Comparison of ENCODE assay signal across 8 cellular contexts in the genomic region with DNA sequence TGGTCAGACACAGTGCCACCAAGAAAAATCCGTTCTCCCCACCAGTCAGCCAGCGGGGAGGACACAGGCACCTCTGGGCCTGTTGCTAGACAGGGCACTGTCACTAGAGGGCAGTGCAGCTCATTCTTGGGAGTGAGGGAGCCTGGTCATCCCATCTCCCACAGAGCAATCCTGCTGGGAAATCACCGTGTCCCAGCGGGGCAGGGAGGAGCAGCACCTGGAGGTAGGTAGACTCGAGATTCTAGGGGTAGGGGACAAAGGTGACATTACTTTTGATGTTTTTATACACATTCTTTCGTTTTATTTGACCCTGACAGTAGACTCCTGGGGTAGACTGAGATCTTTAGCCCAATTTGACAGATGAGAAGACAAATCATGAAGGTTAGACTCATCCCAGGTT. TPM values are rescaled to one million over a fixed set of nuclear protein-coding genes. Genes with fewer than 3 reads are reported as not detected.
DNase-seq lines count a peak whose midpoint lies in the region; ATAC-seq and TF ChIP-seq lines count a peak whose summit lies in the region.

No MANE protein-coding gene starts in this region.

- H3K36me3 ChIP-seq in liver (ENCODE audit: control insufficient read depth in 4 of 4, insufficient read depth in 3 of 4, low read depth in 1 of 4, low read length in 3 of 4): no peaks in the 10 kb centered on the region

- TF ChIP-seq CTCF in GM13976 (IDR thresholded peaks at IDR 0.05; ENCODE audit: borderline replicate concordance, control extremely low read depth, extremely low read depth, insufficient read depth, missing control alignments) (peak; percentile 97), chondrocyte (IDR thresholded peaks at IDR 0.05) (peak; percentile 96), liver (IDR thresholded peaks at IDR 0.05; ENCODE audit: low read depth, low read length, missing input control) (peak; percentile 98)

- peak; percentile 94 to 98 for TF ChIP-seq RAD21 in liver (IDR thresholded peaks at IDR 0.05)

- peak; percentile 77 for ATAC-seq in HG03064 (IDR thresholded peaks at IDR 0.05; ENCODE audit: low read depth, unreplicated experiment)

- no peak overlapping the region for H3K4me3 ChIP-seq in liver (ENCODE audit: low read depth in 1 of 3, low read length in 3 of 3)

- no peaks in the 10 kb centered on the region for H3K4me1 ChIP-seq in liver (ENCODE audit: control insufficient read depth in 4 of 4, insufficient read depth in 4 of 4, low read length in 3 of 4)

- no peak overlapping the region for H3K27ac Mint-ChIP-seq in chondrocyte (ENCODE audit: unreplicated experiment)

- no peak overlapping the region for H3K4me3 Mint-ChIP-seq in chondrocyte (ENCODE audit: unreplicated experiment)

- no peaks in the 10 kb centered on the region for H3K9me3 Mint-ChIP-seq in chondrocyte (ENCODE audit: low read depth)

- no peaks in the 10 kb centered on the region for H3K4me1 Mint-ChIP-seq in chondrocyte (ENCODE audit: low read depth)

- DNase-seq in 8988T: peak; percentile 65
- peak; percentile 76 for DNase-seq in GM13976 (ENCODE audit: low spot score)
- peak; percentile 79 for DNase-seq in NCI-H2196 (lab: John Stamatoyannopoulos, UW; ENCODE audit: unreplicated experiment)
- peak; percentile 58 to 61 for DNase-seq in activated CD4-positive, alpha-beta T cell treated with anti-CD3 and anti-CD28 coated beads for 24 hours (ENCODE audit: low read depth in 2 of 2)
- no peak for DNase-seq in chondrocyte (ENCODE audit: low spot score)
- peak; percentile 43 to 59 (median 53) for DNase-seq in stimulated activated CD4-positive, alpha-beta T cell treated with anti-CD3 and anti-CD28 coated beads, TNF-alpha, amount 100 ng/mL, for 48 hours (ENCODE audit: low read depth in 3 of 3)

- no peaks in the 10 kb centered on the region for H3K27me3 ChIP-seq in liver (ENCODE audit: control insufficient read depth in 4 of 4, insufficient read depth in 4 of 4, low read length in 3 of 4)

- no peak overlapping the region for H3K9ac ChIP-seq in liver (ENCODE audit: low read depth in 1 of 2, low read length in 2 of 2)

- H3K36me3 Mint-ChIP-seq in chondrocyte (ENCODE audit: low read depth): no peaks in the 10 kb centered on the region

- peaks cover 42% of the 10 kb centered on the region for H3K27me3 Mint-ChIP-seq in chondrocyte (ENCODE audit: low read depth)

- no peaks in the 10 kb centered on the region for H3K9me3 ChIP-seq in liver (ENCODE audit: control insufficient read depth in 4 of 4, low read length in 3 of 4)

- no peak overlapping the region for H3K27ac ChIP-seq in liver (ENCODE audit: low read depth in 1 of 2, low read length in 2 of 2)

- in situ Hi-C loops in GM13976 (cut with MboI; ENCODE audit: low sequenced_read_pairs, unreplicated experiment): loop anchor here (10.0 kb wide), 2 partner anchors 48 to 118 kb away; no protein-coding TSS in a partner anchor

- 3% methylated on average over 6 of the region's 6 CpGs for WGBS in liver

TF ChIP-seq in liver, 16 proteins besides CTCF, POLR2A, EP300 and RAD21:
- TF ChIP-seq FOXA1 (IDR thresholded peaks at IDR 0.05): no peak

RNA-seq across cellular contexts. Expression of gene CAMK1G, which starts 6.7 kb away (rescaled TPM):
- total RNA-seq in chondrocyte: not detected in 3 replicates
- under 1 TPM in 1 of 2 donors, not detected in 1; 0.25 TPM for total RNA-seq in liver
- under 1 TPM; 0.03 to 0.14 TPM for polyA plus RNA-seq in liver
